Comparison of ENCODE assay signal across 8 cellular contexts in genomic region chr11:88947843-88948572, GRCh38.
DNase-seq lines count a peak whose midpoint lies in the region; ATAC-seq and FAIRE-seq lines count a peak whose summit lies in the region.
"Not testable (repeated sequence)": the region's sequence is repeated elsewhere in the genome, so short reads cannot be mapped to it uniquely, and the experiment has no call there.

No MANE protein-coding gene starts in this region.

- ATAC-seq in GM18519 (IDR thresholded peaks at IDR 0.05; ENCODE audit: low FRiP score, unreplicated experiment) (peak; percentile 57), GM19468 (IDR thresholded peaks at IDR 0.05; ENCODE audit: extremely low read depth, unreplicated experiment) (peak; percentile 89), GM21786 (IDR thresholded peaks at IDR 0.05; ENCODE audit: unreplicated experiment) (peak; percentile 64), HG02981 (IDR thresholded peaks at IDR 0.05; ENCODE audit: unreplicated experiment) (peak; percentile 70), HG03439 (IDR thresholded peaks at IDR 0.05; ENCODE audit: unreplicated experiment) (peak; percentile 61)

- peak; percentile 85 for FAIRE-seq in GM19239 (lab: Jason Lieb, UNC)

- not testable (repeated sequence) for DNase-seq in GM19239 (ENCODE audit: insufficient read length, low spot score)
- DNase-seq in NCI-H69 (lab: John Stamatoyannopoulos, UW) (peak; percentile 9), iPS DF 19.7 (ENCODE audit: low read depth, low spot score) (peak; percentile 1)
